12 cellular contexts compared by ENCODE assay signal in genomic region chr7:23422904-23423303, GRCh38. TPM values are rescaled to one million over a fixed set of nuclear protein-coding genes. Genes with fewer than 3 reads are reported as not detected.
"Had no signal": no experiment of that assay in that cellular context is flagged by ENCODE, and none has a peak within 500 bp of the region (broad histone marks: within the 10 kb centered on the region; RNA-seq: fewer than 3 reads in every experiment).

No MANE protein-coding gene starts in this region.

- H3K4me1 ChIP-seq: ascending aorta had no signal

- ATAC-seq: activated CD4-positive, CD25-positive, alpha-beta regulatory T cell treated with anti-CD3 and anti-CD28 coated beads, Interleukin-2, amount 50 U/mL, for 24 hours had no signal

- H3K9me3 Mint-ChIP-seq: activated T-helper 1 cell treated with anti-CD3 and anti-CD28 coated beads, Interleukin-12 subunit alpha, Interleukin-12 subunit beta, Interleukin-2, Interleukin-4 antibody, amounts not matched to agents 30 ng/mL and 10 ng/mL and 1 ng/mL, durations not matched to agents 14 hours and 24 hours and 36 hours; memory B cell had no signal

- H3K9me3 ChIP-seq: ascending aorta, left ventricle myocardium inferior had no signal

- FAIRE-seq: bronchial epithelial cell had no signal

- H3K4me3 ChIP-seq: ascending aorta, left ventricle myocardium inferior had no signal

- H3K27ac Mint-ChIP-seq: activated T-helper 1 cell treated with anti-CD3 and anti-CD28 coated beads, Interleukin-12 subunit alpha, Interleukin-12 subunit beta, Interleukin-2, Interleukin-4 antibody, amounts not matched to agents 30 ng/mL and 10 ng/mL and 1 ng/mL, durations not matched to agents 14 hours and 24 hours and 36 hours; memory B cell had no signal

- H3K27ac ChIP-seq: ascending aorta, left ventricle myocardium inferior had no signal

- H3K4me3 Mint-ChIP-seq: activated T-helper 1 cell treated with anti-CD3 and anti-CD28 coated beads, Interleukin-12 subunit alpha, Interleukin-12 subunit beta, Interleukin-2, Interleukin-4 antibody, amounts not matched to agents 30 ng/mL and 10 ng/mL and 1 ng/mL, durations not matched to agents 14 hours and 24 hours and 36 hours; memory B cell had no signal

- H3K4me1 Mint-ChIP-seq: memory B cell had no signal

- H3K36me3 ChIP-seq: ascending aorta, left ventricle myocardium inferior had no signal

- H3K36me3 Mint-ChIP-seq: memory B cell had no signal

- H3K27me3 ChIP-seq: ascending aorta had no signal

- DNase-seq: activated CD4-positive, alpha-beta T cell treated with anti-CD3 and anti-CD28 coated beads, Interleukin-2, amount 50 U/mL, for 1 hour; activated CD8-positive, alpha-beta memory T cell treated with anti-CD3 and anti-CD28 coated beads for 24 hours; hypothalamus; left ventricle myocardium inferior; stimulated activated CD4-positive, alpha-beta T cell treated with anti-CD3 and anti-CD28 coated beads, Interleukin-4, amount 100 ng/mL, for 24 hours; stimulated activated naive CD4-positive, alpha-beta T cell treated with Interleukin-2 at 50 U/mL for 16 hours; trophoblast cell had no signal

RNA-seq across cellular contexts. Expression of gene IGF2BP3, which starts 47.4 kb away (rescaled TPM):
- total RNA-seq: ascending aorta had no signal
